Comparison of ENCODE assay signal across 32 cellular contexts in the genomic region with DNA sequence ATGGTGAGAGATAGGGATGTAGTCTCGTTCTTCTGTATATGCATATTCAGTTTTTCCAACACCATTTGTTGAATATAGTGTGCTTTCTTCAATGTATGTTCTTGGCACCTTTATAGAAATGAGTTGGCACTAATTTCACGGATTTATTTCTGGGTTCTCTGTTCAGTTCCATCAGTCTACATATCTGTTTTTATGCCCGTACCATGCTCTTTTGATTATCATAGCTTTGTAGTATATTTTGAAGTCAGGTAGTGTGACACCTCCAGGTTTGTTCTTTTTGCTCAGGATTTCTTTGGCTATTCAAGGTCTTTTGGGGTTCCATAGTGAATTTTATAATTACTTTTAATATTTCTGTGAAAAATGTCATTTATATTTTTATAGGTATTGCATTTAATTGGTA. TPM values are rescaled to one million over a fixed set of nuclear protein-coding genes. Genes with fewer than 3 reads are reported as not detected.
DNase-seq lines count a peak whose midpoint lies in the region; ATAC-seq, FAIRE-seq and TF ChIP-seq lines count a peak whose summit lies in the region.
"Had no signal": no experiment of that assay in that cellular context is flagged by ENCODE, and none has a peak within 500 bp of the region (broad histone marks: within the 10 kb centered on the region; RNA-seq: fewer than 3 reads in every experiment).

No MANE protein-coding gene starts in this region.

- H3K4me3 ChIP-seq in A549, result no peak overlapping the region
- H3K4me3 ChIP-seq in HEK293 (ENCODE audit: low read depth, low read length), result no peak overlapping the region
- H3K4me3 ChIP-seq: BLaER1; BLaER1 treated with 17β-estradiol and CSF1 and Interleukin-3, amounts not matched to agents 10 nM and 100 nM had no signal

- TF ChIP-seq EP300 in A549 (IDR thresholded peaks at IDR 0.05), result no peak

- H3K27ac ChIP-seq in A549 (no peak overlapping the region), HEK293 (ENCODE audit: extremely low read depth, low read depth, low read length) (no peak overlapping the region)
- H3K27ac ChIP-seq: 22Rv1; BLaER1; BLaER1 treated with 17β-estradiol and CSF1 and Interleukin-3, amounts not matched to agents 10 nM and 100 nM; C4-2B had no signal

- no peaks in the 10 kb centered on the region; a peak in 1 of 3 replicates for H3K36me3 ChIP-seq in HEK293 (ENCODE audit: control insufficient read depth in 2 of 2, insufficient read depth in 1 of 2, low read length in 2 of 2)
- H3K36me3 ChIP-seq: BE2C had no signal

- H3K4me1 ChIP-seq in A549 (no peaks in the 10 kb centered on the region), HEK293 (ENCODE audit: control insufficient read depth, insufficient read depth, low read length) (no peaks in the 10 kb centered on the region)
- H3K4me1 ChIP-seq: BE2C; BLaER1; BLaER1 treated with 17β-estradiol and CSF1 and Interleukin-3, amounts not matched to agents 10 nM and 100 nM; Caco-2 had no signal

- POLR2A ChIA-PET in A549 (lab: Yijun Ruan, JAX), result no interaction called here
- POLR2A ChIA-PET in HEK293 (lab: Yijun Ruan, JAX), result no interaction called here

- no peak for ATAC-seq in A549
- ATAC-seq: CD8-positive, alpha-beta T cell had no signal

- no peak overlapping the region for H3K4me2 ChIP-seq in A549
- H3K4me2 ChIP-seq: BLaER1; BLaER1 treated with 17β-estradiol and CSF1 and Interleukin-3, amounts not matched to agents 10 nM and 100 nM had no signal

- TF ChIP-seq POLR2A in A549 (IDR thresholded peaks at IDR 0.05; ENCODE audit: low read length), result no peak

- WGBS in A549 (ENCODE audit: missing lambda C conversion rate), result 9% methylated on average over 3 of the region's 3 CpGs

- CTCF ChIA-PET in A549 (lab: Yijun Ruan, JAX) (no interaction called here), HEK293 (lab: Yijun Ruan, JAX) (no interaction called here)

- peak; percentile 96 for FAIRE-seq in A549 (lab: Jason Lieb, UNC)
- FAIRE-seq: A204.1, D721Med had no signal

- DNase-seq in A549 (ENCODE audit: low read depth in 1 of 2, low spot score in 1 of 2), result no peak
- DNase-seq in cerebellum (ENCODE audit: low spot score), result no peak
- no peak for DNase-seq in NCI-H345 (lab: John Stamatoyannopoulos, UW)
- DNase-seq: 8988T; ACHN; AML-193; BE2C; C1 segment of cervical spinal cord; Caco-2; Calu3; CD4-positive, alpha-beta memory T cell; CD4-positive, alpha-beta T cell; CD4-positive, CD25-positive, alpha-beta regulatory T cell; CD8-positive, alpha-beta memory T cell; CD8-positive, alpha-beta T cell; COR-L47; DMS 273 treated with DMSO at 0.1 percent for 48 hours; DMS153; DMS53; DMS79; DMS79 treated with DMSO at 0.1 percent for 48 hours; DND-41; EL had no signal

- no peak for TF ChIP-seq RAD21 in A549 (conservative IDR thresholded peaks at IDR 0.05 in 1 of 2, IDR thresholded peaks at IDR 0.05 in 1 of 2)

- H3K9me3 ChIP-seq in A549 (peaks cover 94% of the 10 kb centered on the region), HEK293 (ENCODE audit: control insufficient read depth, insufficient read depth, low read depth, low read length) (peaks cover 19% of the 10 kb centered on the region)
- H3K9me3 ChIP-seq: BE2C had no signal

- TF ChIP-seq CTCF in A549 (IDR thresholded peaks at IDR 0.05), result no peak
- TF ChIP-seq CTCF in HEK293 (tag by site-specific recombination; IDR thresholded peaks at IDR 0.05), result no peak

TF ChIP-seq in A549, 52 proteins besides CTCF, POLR2A, EP300 and RAD21:
- TF ChIP-seq HOXB13 (CRISPR knock-in tag; IDR thresholded peaks at IDR 0.05; ENCODE audit: low read depth) (no peak), HOXB5 (CRISPR knock-in tag; IDR thresholded peaks at IDR 0.05) (no peak)

TF ChIP-seq in HEK293, 187 proteins besides CTCF, POLR2A, EP300 and RAD21:
- TF ChIP-seq ZNF548 (tag by site-specific recombination; IDR thresholded peaks at IDR 0.05) (no peak), ZNF280D (tag by site-specific recombination; IDR thresholded peaks at IDR 0.05) (peak; percentile 91), YY1 (tag by site-specific recombination; IDR thresholded peaks at IDR 0.05) (no peak), ZNF341 (tag by site-specific recombination; IDR thresholded peaks at IDR 0.05; ENCODE audit: low read depth) (no peak), HOXA7 (CRISPR knock-in tag; IDR thresholded peaks at IDR 0.05; ENCODE audit: borderline replicate concordance) (no peak)

RNA-seq across cellular contexts. Expression of gene ZNF793, which starts 14.5 kb away (rescaled TPM):
- polyA plus RNA-seq in A549 (2011; rRNA removed) (0.12 and 0.16 TPM in 2 replicates), A549 (2017; fragmentation: RNase III; extraction: RNeasy Plus Mini Kit Qiagen cat#74134 plus additional on column Dnase treatment) (0.04 to 0.17 TPM (median 0.07 TPM) in 3 replicates)
- polyA plus RNA-seq in A549 (2012; cell fraction: cytosol; rRNA removed), result 0.01 and 0.03 TPM in 2 replicates
- polyA plus RNA-seq in A549 (2012; cell fraction: nucleus; rRNA removed), result 0.11 and 0.17 TPM in 2 replicates
- 0.29 TPM in 2 replicates for polyA minus RNA-seq in A549 (2011; rRNA and poly(A)+ RNA removed)
- 35.2 TPM for total RNA-seq in cerebellum
- total RNA-seq: Caco-2, Calu3 had no signal
- polyA plus RNA-seq: CD14-positive monocyte had no signal

RNA-seq across cellular contexts. Expression of gene ZNF570, which starts 23.1 kb away (rescaled TPM):
- polyA plus RNA-seq in A549 (2011; rRNA removed) (7.8 and 7.9 TPM in 2 replicates), A549 (2017; fragmentation: RNase III; extraction: RNeasy Plus Mini Kit Qiagen cat#74134 plus additional on column Dnase treatment) (2.9 to 3.7 TPM (median 3.7 TPM) in 3 replicates)
- 1.1 TPM in 2 replicates for polyA plus RNA-seq in A549 (2012; cell fraction: cytosol; rRNA removed)
- polyA plus RNA-seq in A549 (2012; cell fraction: nucleus; rRNA removed), result 0.49 and 1.5 TPM in 2 replicates
- polyA minus RNA-seq in A549 (2011; rRNA and poly(A)+ RNA removed), result 5.7 and 5.9 TPM in 2 replicates
- 18.5 TPM for total RNA-seq in cerebellum
- total RNA-seq: A172, Caco-2 had no signal

RNA-seq across cellular contexts. Expression of gene ZNF569, which starts 25.0 kb away (rescaled TPM):
- 10.6 and 11.1 TPM in 2 replicates for polyA plus RNA-seq in A549 (2011; rRNA removed)
- 1.9 and 2.0 TPM in 2 replicates for polyA plus RNA-seq in A549 (2012; cell fraction: cytosol; rRNA removed)
- 1.6 and 1.7 TPM in 2 replicates for polyA plus RNA-seq in A549 (2012; cell fraction: nucleus; rRNA removed)
- 6.3 to 6.6 TPM (median 6.5 TPM) in 3 replicates for polyA plus RNA-seq in A549 (2017; fragmentation: RNase III; extraction: RNeasy Plus Mini Kit Qiagen cat#74134 plus additional on column Dnase treatment)
- 4.8 and 8.1 TPM in 2 replicates for polyA minus RNA-seq in A549 (2011; rRNA and poly(A)+ RNA removed)
- 27.1 TPM for total RNA-seq in cerebellum
- total RNA-seq: Caco-2 had no signal
